ENCODE assay signal across 21 cellular contexts in genomic region chr17:144936-145670, GRCh38. TPM values are rescaled to one million over a fixed set of nuclear protein-coding genes. Genes with fewer than 3 reads are reported as not detected.
DNase-seq lines count a peak whose midpoint lies in the region; ATAC-seq and TF ChIP-seq lines count a peak whose summit lies in the region.
"Had no signal": no experiment of that assay in that cellular context is flagged by ENCODE, and none has a peak within 500 bp of the region (broad histone marks: within the 10 kb centered on the region; RNA-seq: fewer than 3 reads in every experiment).

No MANE protein-coding gene starts in this region.

- H3K27me3 ChIP-seq in ovary, result no peaks in the 10 kb centered on the region
- H3K27me3 ChIP-seq in esophagus squamous epithelium, result peaks cover 0 to 6% (median 0%) of the 10 kb centered on the region in 4 donors
- H3K27me3 ChIP-seq: SJCRH30, tibial nerve had no signal

- H3K36me3 ChIP-seq in ovary (no peaks in the 10 kb centered on the region), esophagus squamous epithelium (peaks cover 0 to 39% (median 0%) of the 10 kb centered on the region in 3 donors)
- H3K36me3 ChIP-seq: SJCRH30, tibial nerve had no signal

- no peak overlapping the region for H3K4me3 ChIP-seq in ovary
- H3K4me3 ChIP-seq in esophagus squamous epithelium, result no peak overlapping the region
- H3K4me3 ChIP-seq: lung, SJCRH30, tibial nerve had no signal

- H3K9me3 Mint-ChIP-seq in endothelial cell (ENCODE audit: unreplicated experiment), result no peaks in the 10 kb centered on the region
- H3K9me3 Mint-ChIP-seq: CD4-positive, alpha-beta memory T cell; naive thymus-derived CD4-positive, alpha-beta T cell; stimulated activated memory B cell treated with anti-CD40 and anti-IgM and Interleukin-4, amounts not matched to agents 10 μg/mL and 1 μg/mL and 100 μg/mL, for 72 hours had no signal

- peaks cover 5% of the 10 kb centered on the region for H3K27me3 Mint-ChIP-seq in endothelial cell (ENCODE audit: unreplicated experiment)
- H3K27me3 Mint-ChIP-seq: CD4-positive, alpha-beta memory T cell; stimulated activated memory B cell treated with anti-CD40 and anti-IgM and Interleukin-4, amounts not matched to agents 10 μg/mL and 1 μg/mL and 100 μg/mL, for 72 hours had no signal

- H3K4me3 Mint-ChIP-seq in endothelial cell (ENCODE audit: unreplicated experiment), result no peak overlapping the region
- H3K4me3 Mint-ChIP-seq: CD4-positive, alpha-beta memory T cell; naive thymus-derived CD4-positive, alpha-beta T cell; stimulated activated memory B cell treated with anti-CD40 and anti-IgM and Interleukin-4, amounts not matched to agents 10 μg/mL and 1 μg/mL and 100 μg/mL, for 72 hours had no signal

- H3K27ac ChIP-seq in ovary (no peak overlapping the region), esophagus squamous epithelium (no peak overlapping the region)
- H3K27ac ChIP-seq: SJCRH30 had no signal

- ATAC-seq in Right ventricle myocardium inferior (no peak), left ventricle myocardium superior (no peak)
- ATAC-seq: naive thymus-derived CD4-positive, alpha-beta T cell; stimulated activated memory B cell treated with anti-CD40 and anti-IgM and Interleukin-4, amounts not matched to agents 10 μg/mL and 1 μg/mL and 100 μg/mL, for 72 hours had no signal

- TF ChIP-seq EP300 in ovary (IDR thresholded peaks at IDR 0.05), result no peak

- no peaks in the 10 kb centered on the region for H3K4me1 Mint-ChIP-seq in endothelial cell (ENCODE audit: unreplicated experiment)
- H3K4me1 Mint-ChIP-seq: stimulated activated memory B cell treated with anti-CD40 and anti-IgM and Interleukin-4, amounts not matched to agents 10 μg/mL and 1 μg/mL and 100 μg/mL, for 72 hours had no signal

- H3K4me1 ChIP-seq in ovary (ENCODE audit: insufficient read depth) (peaks cover 2% of the 10 kb centered on the region), esophagus squamous epithelium (peaks cover 0 to 8% (median 3%) of the 10 kb centered on the region in 3 donors)
- H3K4me1 ChIP-seq: SJCRH30 had no signal

- 84 to 92% (median 87%) methylated on average over 7 of the region's 7 CpGs for WGBS in ovary, 3 donors
- WGBS in esophagus squamous epithelium, 2 donors, result 63 to 80% methylated on average over 1 to 6 of the region's 7 CpGs

- no peak for TF ChIP-seq CTCF in endothelial cell (IDR thresholded peaks at IDR 0.05; ENCODE audit: unreplicated experiment)
- TF ChIP-seq CTCF in ovary (IDR thresholded peaks at IDR 0.05), result no peak
- no peak for TF ChIP-seq CTCF in esophagus squamous epithelium (IDR thresholded peaks at IDR 0.05)

- intact Hi-C loops in Right ventricle myocardium inferior (cut with DNase I) (loop anchor here (5.0 kb wide), 3 partner anchors 542 to 852 kb away; partner anchors contain the start of gene TIMM22), left ventricle myocardium superior (cut with micrococcal nuclease) (no loop called here), ovary (cut with DNase I) (loop anchor here in 3 of 4 donors (5.0 kb wide), 3 partner anchors 242 to 602 kb away; no protein-coding TSS in a partner anchor), esophagus squamous epithelium (cut with DNase I) (no loop called here)

- DNase-seq in Right ventricle myocardium inferior (ENCODE audit: missing footprints) (peak; percentile 11), left ventricle myocardium superior (no peak), endothelial cell (ENCODE audit: low spot score) (peak; percentile 1), ovary (peak; percentile 7 to 26 (median 15)), esophagus squamous epithelium (lab: John Stamatoyannopoulos, UW) (no peak), NCI-H146 treated with DMSO at 0.1 percent for 48 hours (lab: John Stamatoyannopoulos, UW; ENCODE audit: unreplicated experiment) (no peak), AML-193 (lab: John Stamatoyannopoulos, UW) (no peak), hepatic stellate cell (ENCODE audit: low spot score) (no peak)
- DNase-seq: activated T-cell treated with anti-CD3 and anti-CD28 coated beads, Interleukin-2, amount 50 U/mL, for 1 hour; amniotic stem cell; CD4-positive, alpha-beta memory T cell; central memory CD4-positive, alpha-beta T cell; DMS79; effector CD8-positive, alpha-beta T cell; NCI-H526 treated with DMSO at 0.1 percent for 48 hours; SJCRH30; T-helper 2 cell had no signal

- TF ChIP-seq POLR2A in ovary (IDR thresholded peaks at IDR 0.05), result no peak
- no peak for TF ChIP-seq POLR2A in esophagus squamous epithelium (IDR thresholded peaks at IDR 0.05)

- no peaks in the 10 kb centered on the region for H3K36me3 Mint-ChIP-seq in endothelial cell (ENCODE audit: low read depth, unreplicated experiment)
- H3K36me3 Mint-ChIP-seq: CD4-positive, alpha-beta memory T cell; naive thymus-derived CD4-positive, alpha-beta T cell; stimulated activated memory B cell treated with anti-CD40 and anti-IgM and Interleukin-4, amounts not matched to agents 10 μg/mL and 1 μg/mL and 100 μg/mL, for 72 hours had no signal

- no peaks in the 10 kb centered on the region for H3K9me3 ChIP-seq in ovary
- H3K9me3 ChIP-seq in esophagus squamous epithelium, result no peaks in the 10 kb centered on the region
- H3K9me3 ChIP-seq: SJCRH30, tibial nerve had no signal

- H3K27ac Mint-ChIP-seq in endothelial cell (ENCODE audit: unreplicated experiment), result no peak overlapping the region
- H3K27ac Mint-ChIP-seq: CD4-positive, alpha-beta memory T cell; naive thymus-derived CD4-positive, alpha-beta T cell; stimulated activated memory B cell treated with anti-CD40 and anti-IgM and Interleukin-4, amounts not matched to agents 10 μg/mL and 1 μg/mL and 100 μg/mL, for 72 hours had no signal

RNA-seq across cellular contexts. Expression of gene SCGB1C2, which starts 7.7 kb away (rescaled TPM):
- not detected for total RNA-seq in Right ventricle myocardium inferior
- total RNA-seq in left ventricle myocardium superior, result not detected
- total RNA-seq in endothelial cell (ENCODE audit: unreplicated experiment), result not detected
- total RNA-seq in ovary, result not detected
- polyA plus RNA-seq in ovary, result not detected
- total RNA-seq in esophagus squamous epithelium, result not detected
- total RNA-seq: CD4-positive, alpha-beta memory T cell; lung; naive thymus-derived CD4-positive, alpha-beta T cell; SJCRH30; tibial nerve had no signal
- polyA plus RNA-seq: CD4-positive, alpha-beta memory T cell; lung; naive thymus-derived CD4-positive, alpha-beta T cell had no signal

RNA-seq across cellular contexts. Expression of gene DOC2B, which starts 36.3 kb away (rescaled TPM):
- total RNA-seq in Right ventricle myocardium inferior, result 4.5 TPM
- total RNA-seq in left ventricle myocardium superior, result 3.9 TPM
- 0.33 TPM for total RNA-seq in endothelial cell (ENCODE audit: unreplicated experiment)
- total RNA-seq in ovary, result 1 to 10 TPM in 6 of 7 donors, under 1 TPM in 1; 0.83 to 4.5 (median 2.0) TPM
- polyA plus RNA-seq in ovary, result 1 to 10 TPM; 1.3 to 4.2 TPM
- 10 to 100 TPM in 3 of 4 donors, 1 to 10 TPM in 1; 8.4 to 44.9 (median 26.2) TPM for total RNA-seq in esophagus squamous epithelium
- total RNA-seq: SJCRH30 had no signal
- polyA plus RNA-seq: CD4-positive, alpha-beta memory T cell; naive thymus-derived CD4-positive, alpha-beta T cell had no signal

Comparison
In these comparisons a context has a peak if more than half of its experiments do, and no peak if none do; other contexts are left out.
1. DNase-seq: peak in Right ventricle myocardium inferior (single experiment), endothelial cell (single experiment) and ovary (5 of 5); none in left ventricle myocardium superior (single experiment), esophagus squamous epithelium (single experiment), NCI-H146 treated with DMSO at 0.1 percent for 48 hours (single experiment), AML-193 (0 of 2) and hepatic stellate cell (single experiment).
2. intact Hi-C loops: an anchor here in Right ventricle myocardium inferior (5.0 kb wide) and ovary (5.0 kb wide); none called in left ventricle myocardium superior and esophagus squamous epithelium.